Comparison of ENCODE assay signal across 1 cellular context in the genomic region with DNA sequence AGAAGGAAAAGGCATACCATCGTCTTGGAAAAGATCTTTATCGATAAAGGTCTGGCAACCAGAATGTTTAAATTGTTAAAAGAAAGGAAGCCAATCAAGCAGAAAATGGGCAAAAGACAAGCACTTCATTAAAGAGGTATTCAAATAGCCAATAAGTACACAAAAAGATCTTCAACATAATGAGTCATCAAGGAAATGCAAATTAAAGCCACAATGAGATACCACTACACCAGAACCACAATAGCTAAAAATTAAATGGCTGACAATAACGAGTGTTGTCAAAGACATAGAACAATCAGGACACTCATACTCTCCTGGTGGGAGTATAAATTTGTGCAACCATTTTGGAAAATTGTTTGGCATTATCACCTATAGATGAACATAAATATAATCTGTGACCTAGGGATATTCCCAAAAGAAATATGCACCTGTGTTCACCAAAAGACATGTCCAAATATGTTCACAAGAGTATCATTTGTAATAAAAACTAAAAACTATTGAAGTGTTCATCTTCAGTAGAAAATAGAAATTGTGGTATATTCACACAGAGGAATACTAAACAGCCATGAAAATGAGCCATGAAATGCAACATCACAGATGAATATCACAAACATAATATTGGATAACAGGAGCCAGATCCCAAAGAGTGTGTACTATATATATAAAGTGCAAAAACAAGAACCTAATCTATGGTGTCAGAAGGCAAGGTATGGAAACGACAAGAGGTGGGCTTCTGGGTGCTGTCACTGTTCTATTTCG.
A peak's percentile ranks its signal among the peaks of the same experiment; 100 is the strongest.
TF ChIP-seq lines count a peak whose summit lies in the region.

No MANE protein-coding gene starts in this region.

TF ChIP-seq in K562, 482 proteins besides CTCF, POLR2A, EP300 and RAD21 (continued from another document):
- TF ChIP-seq, protein P1, sequence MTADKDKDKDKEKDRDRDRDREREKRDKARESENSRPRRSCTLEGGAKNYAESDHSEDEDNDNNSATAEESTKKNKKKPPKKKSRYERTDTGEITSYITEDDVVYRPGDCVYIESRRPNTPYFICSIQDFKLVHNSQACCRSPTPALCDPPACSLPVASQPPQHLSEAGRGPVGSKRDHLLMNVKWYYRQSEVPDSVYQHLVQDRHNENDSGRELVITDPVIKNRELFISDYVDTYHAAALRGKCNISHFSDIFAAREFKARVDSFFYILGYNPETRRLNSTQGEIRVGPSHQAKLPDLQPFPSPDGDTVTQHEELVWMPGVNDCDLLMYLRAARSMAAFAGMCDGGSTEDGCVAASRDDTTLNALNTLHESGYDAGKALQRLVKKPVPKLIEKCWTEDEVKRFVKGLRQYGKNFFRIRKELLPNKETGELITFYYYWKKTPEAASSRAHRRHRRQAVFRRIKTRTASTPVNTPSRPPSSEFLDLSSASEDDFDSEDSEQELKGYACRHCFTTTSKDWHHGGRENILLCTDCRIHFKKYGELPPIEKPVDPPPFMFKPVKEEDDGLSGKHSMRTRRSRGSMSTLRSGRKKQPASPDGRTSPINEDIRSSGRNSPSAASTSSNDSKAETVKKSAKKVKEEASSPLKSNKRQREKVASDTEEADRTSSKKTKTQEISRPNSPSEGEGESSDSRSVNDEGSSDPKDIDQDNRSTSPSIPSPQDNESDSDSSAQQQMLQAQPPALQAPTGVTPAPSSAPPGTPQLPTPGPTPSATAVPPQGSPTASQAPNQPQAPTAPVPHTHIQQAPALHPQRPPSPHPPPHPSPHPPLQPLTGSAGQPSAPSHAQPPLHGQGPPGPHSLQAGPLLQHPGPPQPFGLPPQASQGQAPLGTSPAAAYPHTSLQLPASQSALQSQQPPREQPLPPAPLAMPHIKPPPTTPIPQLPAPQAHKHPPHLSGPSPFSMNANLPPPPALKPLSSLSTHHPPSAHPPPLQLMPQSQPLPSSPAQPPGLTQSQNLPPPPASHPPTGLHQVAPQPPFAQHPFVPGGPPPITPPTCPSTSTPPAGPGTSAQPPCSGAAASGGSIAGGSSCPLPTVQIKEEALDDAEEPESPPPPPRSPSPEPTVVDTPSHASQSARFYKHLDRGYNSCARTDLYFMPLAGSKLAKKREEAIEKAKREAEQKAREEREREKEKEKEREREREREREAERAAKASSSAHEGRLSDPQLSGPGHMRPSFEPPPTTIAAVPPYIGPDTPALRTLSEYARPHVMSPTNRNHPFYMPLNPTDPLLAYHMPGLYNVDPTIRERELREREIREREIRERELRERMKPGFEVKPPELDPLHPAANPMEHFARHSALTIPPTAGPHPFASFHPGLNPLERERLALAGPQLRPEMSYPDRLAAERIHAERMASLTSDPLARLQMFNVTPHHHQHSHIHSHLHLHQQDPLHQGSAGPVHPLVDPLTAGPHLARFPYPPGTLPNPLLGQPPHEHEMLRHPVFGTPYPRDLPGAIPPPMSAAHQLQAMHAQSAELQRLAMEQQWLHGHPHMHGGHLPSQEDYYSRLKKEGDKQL (CRISPR knock-in tag; IDR thresholded peaks at IDR 0.05; ENCODE audit: borderline replicate concordance) = no peak
- TF ChIP-seq GTF2F1 (IDR thresholded peaks at IDR 0.05; ENCODE audit: low read depth, low read length) (no peak), ZNF140 (CRISPR knock-in tag; IDR thresholded peaks at IDR 0.05) (no peak), ZNF165 (CRISPR knock-in tag; IDR thresholded peaks at IDR 0.05; ENCODE audit: borderline replicate concordance) (no peak), YY1 (IDR thresholded peaks at IDR 0.05; ENCODE audit: borderline replicate concordance in 1 of 3, control insufficient read depth in 1 of 3, extremely low read depth in 1 of 3, insufficient read depth in 3 of 3, insufficient read length in 1 of 3, insufficient replicate concordance in 2 of 3, low read depth in 1 of 3, low read length in 2 of 3) (no peak), TBP (optimal IDR thresholded peaks at IDR 0.05; ENCODE audit: low read depth, low read length) (no peak), CEBPB (tag; IDR thresholded peaks at IDR 0.05) (no peak), JUND (IDR thresholded peaks at IDR 0.05; ENCODE audit: borderline replicate concordance, low read depth, low read length) (peak; percentile 81), JUND (tag; IDR thresholded peaks at IDR 0.05; ENCODE audit: borderline replicate concordance, low read depth, low read length) (peak; percentile 63; the same call in 1 of the 3 replicates), FOSL1 (tag; conservative IDR thresholded peaks at IDR 0.05) (peak; percentile 79), ZBTB7A (IDR thresholded peaks at IDR 0.05; ENCODE audit: borderline replicate concordance, control insufficient read depth, low read depth, low read length) (no peak), PHF20 (IDR thresholded peaks at IDR 0.05; ENCODE audit: partially characterized antibody) (no peak), U2AF1 (optimal IDR thresholded peaks at IDR 0.05; ENCODE audit: low read depth, low read length) (no peak), CREB3 (tag; conservative IDR thresholded peaks at IDR 0.05; ENCODE audit: low read depth) (no peak), SMARCA4 (IDR thresholded peaks at IDR 0.05) (peak; percentile 43; the same call in 1 of the 2 replicates), CCNT2 (IDR thresholded peaks at IDR 0.05; ENCODE audit: borderline replicate concordance, extremely low read depth, insufficient read length, low read depth, low read length) (no peak), NCOA4 (IDR thresholded peaks at IDR 0.05; ENCODE audit: partially characterized antibody) (no peak), ZBTB34 (CRISPR knock-in tag; IDR thresholded peaks at IDR 0.05) (no peak), ZNF143 (CRISPR knock-in tag; IDR thresholded peaks at IDR 0.05) (no peak), DPF2 (IDR thresholded peaks at IDR 0.05) (0 out of 2 replicates have a peak, but pooled peaks have one; percentile 25), ZNF518B (CRISPR knock-in tag; IDR thresholded peaks at IDR 0.05) (no peak)
- TF ChIP-seq, protein P2, sequence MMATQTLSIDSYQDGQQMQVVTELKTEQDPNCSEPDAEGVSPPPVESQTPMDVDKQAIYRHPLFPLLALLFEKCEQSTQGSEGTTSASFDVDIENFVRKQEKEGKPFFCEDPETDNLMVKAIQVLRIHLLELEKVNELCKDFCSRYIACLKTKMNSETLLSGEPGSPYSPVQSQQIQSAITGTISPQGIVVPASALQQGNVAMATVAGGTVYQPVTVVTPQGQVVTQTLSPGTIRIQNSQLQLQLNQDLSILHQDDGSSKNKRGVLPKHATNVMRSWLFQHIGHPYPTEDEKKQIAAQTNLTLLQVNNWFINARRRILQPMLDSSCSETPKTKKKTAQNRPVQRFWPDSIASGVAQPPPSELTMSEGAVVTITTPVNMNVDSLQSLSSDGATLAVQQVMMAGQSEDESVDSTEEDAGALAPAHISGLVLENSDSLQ (IDR thresholded peaks at IDR 0.05) = peak; percentile 41; the same call in 1 of the 2 replicates
- TF ChIP-seq, protein P3, sequence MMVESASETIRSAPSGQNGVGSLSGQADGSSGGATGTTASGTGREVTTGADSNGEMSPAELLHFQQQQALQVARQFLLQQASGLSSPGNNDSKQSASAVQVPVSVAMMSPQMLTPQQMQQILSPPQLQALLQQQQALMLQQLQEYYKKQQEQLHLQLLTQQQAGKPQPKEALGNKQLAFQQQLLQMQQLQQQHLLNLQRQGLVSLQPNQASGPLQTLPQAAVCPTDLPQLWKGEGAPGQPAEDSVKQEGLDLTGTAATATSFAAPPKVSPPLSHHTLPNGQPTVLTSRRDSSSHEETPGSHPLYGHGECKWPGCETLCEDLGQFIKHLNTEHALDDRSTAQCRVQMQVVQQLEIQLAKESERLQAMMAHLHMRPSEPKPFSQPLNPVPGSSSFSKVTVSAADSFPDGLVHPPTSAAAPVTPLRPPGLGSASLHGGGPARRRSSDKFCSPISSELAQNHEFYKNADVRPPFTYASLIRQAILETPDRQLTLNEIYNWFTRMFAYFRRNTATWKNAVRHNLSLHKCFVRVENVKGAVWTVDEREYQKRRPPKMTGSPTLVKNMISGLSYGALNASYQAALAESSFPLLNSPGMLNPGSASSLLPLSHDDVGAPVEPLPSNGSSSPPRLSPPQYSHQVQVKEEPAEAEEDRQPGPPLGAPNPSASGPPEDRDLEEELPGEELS (CRISPR knock-in tag; IDR thresholded peaks at IDR 0.05; ENCODE audit: borderline replicate concordance) = no peak
- TF ChIP-seq, protein P4, sequence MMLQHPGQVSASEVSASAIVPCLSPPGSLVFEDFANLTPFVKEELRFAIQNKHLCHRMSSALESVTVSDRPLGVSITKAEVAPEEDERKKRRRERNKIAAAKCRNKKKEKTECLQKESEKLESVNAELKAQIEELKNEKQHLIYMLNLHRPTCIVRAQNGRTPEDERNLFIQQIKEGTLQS (IDR thresholded peaks at IDR 0.05) = peak; percentile 76
- TF ChIP-seq, protein P4 (CRISPR knock-in tag; conservative IDR thresholded peaks at IDR 0.05) = no peak
- TF ChIP-seq, protein P5, sequence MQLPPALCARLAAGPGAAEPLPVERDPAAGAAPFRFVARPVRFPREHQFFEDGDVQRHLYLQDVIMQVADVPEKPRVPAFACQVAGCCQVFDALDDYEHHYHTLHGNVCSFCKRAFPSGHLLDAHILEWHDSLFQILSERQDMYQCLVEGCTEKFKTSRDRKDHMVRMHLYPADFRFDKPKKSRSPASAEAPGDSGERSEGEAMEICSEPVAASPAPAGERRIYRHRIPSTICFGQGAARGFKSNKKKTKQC (CRISPR knock-in tag; IDR thresholded peaks at IDR 0.05) = no peak
